ENCODE assay signal across 1 cellular context in genomic region chr1:155968670-155969069, GRCh38.
TF ChIP-seq lines count a peak whose summit lies in the region.

No MANE protein-coding gene starts in this region.

TF ChIP-seq in HepG2, 621 proteins besides CTCF, POLR2A, EP300 and RAD21:
- TF ChIP-seq MXD4 (CRISPR knock-in tag; IDR thresholded peaks at IDR 0.05): no peak
- no peak for TF ChIP-seq MTERF4 (CRISPR knock-in tag; IDR thresholded peaks at IDR 0.05)
- no peak for TF ChIP-seq PRMT3 (CRISPR knock-in tag; IDR thresholded peaks at IDR 0.05; ENCODE audit: borderline replicate concordance, low read depth)
- TF ChIP-seq STAG1 (CRISPR knock-in tag; IDR thresholded peaks at IDR 0.05): no peak
- no peak for TF ChIP-seq ZNF614 (CRISPR knock-in tag; IDR thresholded peaks at IDR 0.05; ENCODE audit: borderline replicate concordance)
- TF ChIP-seq HOMEZ (CRISPR knock-in tag; IDR thresholded peaks at IDR 0.05; ENCODE audit: low read depth): no peak
- TF ChIP-seq ZBTB7B (CRISPR knock-in tag; IDR thresholded peaks at IDR 0.05): no peak
- TF ChIP-seq MEIS1 (CRISPR knock-in tag; IDR thresholded peaks at IDR 0.05; ENCODE audit: borderline replicate concordance): no peak
- no peak for TF ChIP-seq PITX1 (CRISPR knock-in tag; IDR thresholded peaks at IDR 0.05)
- TF ChIP-seq ZMYM2 (CRISPR knock-in tag; IDR thresholded peaks at IDR 0.05): no peak
- no peak for TF ChIP-seq MEIS2 (CRISPR knock-in tag; IDR thresholded peaks at IDR 0.05)
- no peak for TF ChIP-seq ZNF335 (CRISPR knock-in tag; IDR thresholded peaks at IDR 0.05)
